1 cellular context compared by ENCODE assay signal in the genomic region with DNA sequence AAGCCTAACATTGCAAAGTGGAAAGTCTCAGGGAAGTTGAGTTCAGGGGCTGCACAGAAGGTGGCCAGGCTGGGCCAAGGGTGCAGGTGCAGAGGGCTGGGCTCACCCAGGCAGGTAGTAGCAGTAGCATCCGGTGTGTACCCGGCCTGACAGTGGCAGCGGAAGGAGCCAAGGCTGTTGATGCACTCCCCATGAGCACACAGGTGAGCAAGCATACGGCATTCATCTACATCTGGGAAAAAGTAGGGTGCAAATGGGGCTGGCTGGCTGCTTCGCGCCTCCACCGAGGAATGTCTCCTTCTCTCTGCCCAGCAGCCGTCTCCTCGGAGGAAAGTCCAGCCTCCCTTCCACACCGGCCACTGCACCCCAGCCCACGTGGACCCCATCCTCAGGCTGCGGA.
TF ChIP-seq lines count a peak whose summit lies in the region.

No MANE protein-coding gene starts in this region.

TF ChIP-seq in WTC11, 78 proteins besides CTCF, POLR2A, EP300 and RAD21 (continued from another document):
- TF ChIP-seq, protein P1, sequence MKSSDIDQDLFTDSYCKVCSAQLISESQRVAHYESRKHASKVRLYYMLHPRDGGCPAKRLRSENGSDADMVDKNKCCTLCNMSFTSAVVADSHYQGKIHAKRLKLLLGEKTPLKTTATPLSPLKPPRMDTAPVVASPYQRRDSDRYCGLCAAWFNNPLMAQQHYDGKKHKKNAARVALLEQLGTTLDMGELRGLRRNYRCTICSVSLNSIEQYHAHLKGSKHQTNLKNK (CRISPR knock-in tag; IDR thresholded peaks at IDR 0.05) = no peak
- no peak for TF ChIP-seq ZNF396 (CRISPR knock-in tag; IDR thresholded peaks at IDR 0.05; ENCODE audit: borderline replicate concordance)
- TF ChIP-seq ZNF671 (CRISPR knock-in tag; IDR thresholded peaks at IDR 0.05) = no peak
- TF ChIP-seq SOX15 (CRISPR knock-in tag; IDR thresholded peaks at IDR 0.05) = no peak
- TF ChIP-seq, protein P2, sequence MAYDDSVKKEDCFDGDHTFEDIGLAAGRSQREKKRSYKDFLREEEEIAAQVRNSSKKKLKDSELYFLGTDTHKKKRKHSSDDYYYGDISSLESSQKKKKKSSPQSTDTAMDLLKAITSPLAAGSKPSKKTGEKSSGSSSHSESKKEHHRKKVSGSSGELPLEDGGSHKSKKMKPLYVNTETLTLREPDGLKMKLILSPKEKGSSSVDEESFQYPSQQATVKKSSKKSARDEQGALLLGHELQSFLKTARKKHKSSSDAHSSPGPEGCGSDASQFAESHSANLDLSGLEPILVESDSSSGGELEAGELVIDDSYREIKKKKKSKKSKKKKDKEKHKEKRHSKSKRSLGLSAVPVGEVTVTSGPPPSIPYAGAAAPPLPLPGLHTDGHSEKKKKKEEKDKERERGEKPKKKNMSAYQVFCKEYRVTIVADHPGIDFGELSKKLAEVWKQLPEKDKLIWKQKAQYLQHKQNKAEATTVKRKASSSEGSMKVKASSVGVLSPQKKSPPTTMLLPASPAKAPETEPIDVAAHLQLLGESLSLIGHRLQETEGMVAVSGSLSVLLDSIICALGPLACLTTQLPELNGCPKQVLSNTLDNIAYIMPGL (CRISPR knock-in tag; IDR thresholded peaks at IDR 0.05) = no peak
- TF ChIP-seq, protein P3, sequence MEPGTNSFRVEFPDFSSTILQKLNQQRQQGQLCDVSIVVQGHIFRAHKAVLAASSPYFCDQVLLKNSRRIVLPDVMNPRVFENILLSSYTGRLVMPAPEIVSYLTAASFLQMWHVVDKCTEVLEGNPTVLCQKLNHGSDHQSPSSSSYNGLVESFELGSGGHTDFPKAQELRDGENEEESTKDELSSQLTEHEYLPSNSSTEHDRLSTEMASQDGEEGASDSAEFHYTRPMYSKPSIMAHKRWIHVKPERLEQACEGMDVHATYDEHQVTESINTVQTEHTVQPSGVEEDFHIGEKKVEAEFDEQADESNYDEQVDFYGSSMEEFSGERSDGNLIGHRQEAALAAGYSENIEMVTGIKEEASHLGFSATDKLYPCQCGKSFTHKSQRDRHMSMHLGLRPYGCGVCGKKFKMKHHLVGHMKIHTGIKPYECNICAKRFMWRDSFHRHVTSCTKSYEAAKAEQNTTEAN (CRISPR knock-in tag; IDR thresholded peaks at IDR 0.05) = no peak
- TF ChIP-seq JAZF1 (CRISPR knock-in tag; IDR thresholded peaks at IDR 0.05) = no peak
- no peak for TF ChIP-seq ZNF263 (CRISPR knock-in tag; IDR thresholded peaks at IDR 0.05; ENCODE audit: low read depth)
- TF ChIP-seq, protein P4, sequence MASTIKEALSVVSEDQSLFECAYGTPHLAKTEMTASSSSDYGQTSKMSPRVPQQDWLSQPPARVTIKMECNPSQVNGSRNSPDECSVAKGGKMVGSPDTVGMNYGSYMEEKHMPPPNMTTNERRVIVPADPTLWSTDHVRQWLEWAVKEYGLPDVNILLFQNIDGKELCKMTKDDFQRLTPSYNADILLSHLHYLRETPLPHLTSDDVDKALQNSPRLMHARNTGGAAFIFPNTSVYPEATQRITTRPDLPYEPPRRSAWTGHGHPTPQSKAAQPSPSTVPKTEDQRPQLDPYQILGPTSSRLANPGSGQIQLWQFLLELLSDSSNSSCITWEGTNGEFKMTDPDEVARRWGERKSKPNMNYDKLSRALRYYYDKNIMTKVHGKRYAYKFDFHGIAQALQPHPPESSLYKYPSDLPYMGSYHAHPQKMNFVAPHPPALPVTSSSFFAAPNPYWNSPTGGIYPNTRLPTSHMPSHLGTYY (CRISPR knock-in tag; IDR thresholded peaks at IDR 0.05) = no peak
- no peak for TF ChIP-seq TCF7 (CRISPR knock-in tag; IDR thresholded peaks at IDR 0.05; ENCODE audit: low read depth)
- TF ChIP-seq TEAD4 (CRISPR knock-in tag; IDR thresholded peaks at IDR 0.05) = no peak
- no peak for TF ChIP-seq CREB1 (CRISPR knock-in tag; IDR thresholded peaks at IDR 0.05)
